ENCODE assay signal across 21 cellular contexts in genomic region chr20:47252879-47253307, GRCh38.
DNase-seq lines count a peak whose midpoint lies in the region; ATAC-seq and TF ChIP-seq lines count a peak whose summit lies in the region.
"Had no signal": no experiment of that assay in that cellular context is flagged by ENCODE, and none has a peak within 500 bp of the region (broad histone marks: within the 10 kb centered on the region; RNA-seq: fewer than 3 reads in every experiment).

No MANE protein-coding gene starts in this region.

- peak; percentile 16 for DNase-seq in DMS 273 (lab: John Stamatoyannopoulos, UW; ENCODE audit: unreplicated experiment)
- no peak for DNase-seq in DMS 273 treated with DMSO at 0.1 percent for 48 hours (lab: John Stamatoyannopoulos, UW)
- DNase-seq in esophagus muscularis mucosa (ENCODE audit: extremely low spot score) = no peak
- DNase-seq in mucosa of descending colon = no peak
- no peak for DNase-seq in SHP77 treated with DMSO at 0.1 percent for 48 hours (lab: John Stamatoyannopoulos, UW)
- DNase-seq in immature natural killer cell = no peak
- DNase-seq: activated CD4-positive, CD25-positive, alpha-beta regulatory T cell; activated CD8-positive, alpha-beta memory T cell treated with anti-CD3 and anti-CD28 coated beads for 24 hours; activated naive CD4-positive, alpha-beta T cell treated with anti-CD3 and anti-CD28 coated beads, Interleukin-2, amount 10 ng/mL, durations not matched to agents 7 days and 5 days; activated T-cell treated with anti-CD3 and anti-CD28 coated beads, Interleukin-2, amount 50 U/mL, for 48 hours; BE2C; endodermal cell; GDM1; H7; naive thymus-derived CD4-positive, alpha-beta T cell; NCI-H187 treated with DMSO at 0.1 percent for 48 hours; stimulated activated CD4-positive, alpha-beta T cell treated with anti-CD3 and anti-CD28 coated beads, Interleukin-4, amount 100 ng/mL, for 24 hours had no signal

- H3K36me3 ChIP-seq in esophagus muscularis mucosa = peaks cover 19 to 66% (median 47%) of the 10 kb centered on the region in 4 donors
- H3K36me3 ChIP-seq in mucosa of descending colon (ENCODE audit: low read depth) = no peaks in the 10 kb centered on the region

- TF ChIP-seq CTCF in esophagus muscularis mucosa (IDR thresholded peaks at IDR 0.05) (no peak), mucosa of descending colon (IDR thresholded peaks at IDR 0.05) (no peak)

- H3K9me3 Mint-ChIP-seq in IgD-negative memory B cell = no peaks in the 10 kb centered on the region
- H3K9me3 Mint-ChIP-seq in immature natural killer cell = no peaks in the 10 kb centered on the region
- H3K9me3 Mint-ChIP-seq: activated naive CD4-positive, alpha-beta T cell treated with anti-CD3 and anti-CD28 coated beads, Interleukin-2, amount 10 ng/mL, durations not matched to agents 7 days and 5 days; endodermal cell; naive thymus-derived CD4-positive, alpha-beta T cell had no signal

- no peak for TF ChIP-seq EP300 in esophagus muscularis mucosa (IDR thresholded peaks at IDR 0.05)

- peak overlapping the region in 2 of 3 donors; percentile 42 to 47 for H3K27ac Mint-ChIP-seq in IgD-negative memory B cell
- H3K27ac Mint-ChIP-seq in immature natural killer cell = peak overlapping the region in 1 of 6 donors; percentile 28
- H3K27ac Mint-ChIP-seq: activated naive CD4-positive, alpha-beta T cell treated with anti-CD3 and anti-CD28 coated beads, Interleukin-2, amount 10 ng/mL, durations not matched to agents 7 days and 5 days; endodermal cell had no signal

- intact Hi-C loops in esophagus muscularis mucosa (cut with DNase I) = loop anchor here (10.0 kb wide), 1 partner anchor 242 kb away; no protein-coding TSS in a partner anchor
- intact Hi-C loops in mucosa of descending colon (cut with DNase I, micrococcal nuclease) = no loop called here

- no peaks in the 10 kb centered on the region for H3K27me3 Mint-ChIP-seq in IgD-negative memory B cell
- H3K27me3 Mint-ChIP-seq in immature natural killer cell (ENCODE audit: low read depth in 3 of 3) = peaks cover 0 to 5% (median 0%) of the 10 kb centered on the region in 3 donors
- H3K27me3 Mint-ChIP-seq: activated naive CD4-positive, alpha-beta T cell treated with anti-CD3 and anti-CD28 coated beads, Interleukin-2, amount 10 ng/mL, durations not matched to agents 7 days and 5 days; naive thymus-derived CD4-positive, alpha-beta T cell had no signal

- H3K27ac ChIP-seq in esophagus muscularis mucosa (replicated peaks in 1 of 4) = peak overlapping the region; percentile 26 to 59 (median 49)
- H3K27ac ChIP-seq: parathyroid adenoma had no signal

- no peak for TF ChIP-seq POLR2A in esophagus muscularis mucosa (IDR thresholded peaks at IDR 0.05; ENCODE audit: low read depth)

- H3K4me3 ChIP-seq in esophagus muscularis mucosa (no peak overlapping the region), mucosa of descending colon (no peak overlapping the region)
- H3K4me3 ChIP-seq: skin epidermis had no signal

- H3K9me3 ChIP-seq in esophagus muscularis mucosa = no peaks in the 10 kb centered on the region
- H3K9me3 ChIP-seq in mucosa of descending colon = no peaks in the 10 kb centered on the region
- H3K9me3 ChIP-seq: BE2C had no signal

- H3K27me3 ChIP-seq in esophagus muscularis mucosa = no peaks in the 10 kb centered on the region
- H3K27me3 ChIP-seq: BE2C had no signal

- H3K36me3 Mint-ChIP-seq in IgD-negative memory B cell (peaks cover 3% of the 10 kb centered on the region), immature natural killer cell (peaks cover 9 to 19% (median 18%) of the 10 kb centered on the region in 3 donors)

- WGBS in esophagus muscularis mucosa = 76% methylated on average over 3 of the region's 3 CpGs

- H3K4me3 Mint-ChIP-seq in IgD-negative memory B cell (no peak overlapping the region), immature natural killer cell (no peak overlapping the region)
- H3K4me3 Mint-ChIP-seq: activated naive CD4-positive, alpha-beta T cell treated with anti-CD3 and anti-CD28 coated beads, Interleukin-2, amount 10 ng/mL, durations not matched to agents 7 days and 5 days; endodermal cell; naive thymus-derived CD4-positive, alpha-beta T cell had no signal

- H3K4me1 Mint-ChIP-seq in IgD-negative memory B cell (peaks cover 5 to 12% (median 8%) of the 10 kb centered on the region in 3 donors), immature natural killer cell (peaks cover 3 to 8% of the 10 kb centered on the region in 2 donors)
- H3K4me1 Mint-ChIP-seq: activated naive CD4-positive, alpha-beta T cell treated with anti-CD3 and anti-CD28 coated beads, Interleukin-2, amount 10 ng/mL, durations not matched to agents 7 days and 5 days; endodermal cell had no signal

- peaks cover 7 to 53% (median 46%) of the 10 kb centered on the region in 4 donors for H3K4me1 ChIP-seq in esophagus muscularis mucosa
- peaks cover 9% of the 10 kb centered on the region for H3K4me1 ChIP-seq in mucosa of descending colon (ENCODE audit: low read depth)

- ATAC-seq in mucosa of descending colon (peak; percentile 78), GM18870 (IDR thresholded peaks at IDR 0.05; ENCODE audit: unreplicated experiment) (no peak)
- ATAC-seq: naive thymus-derived CD4-positive, alpha-beta T cell had no signal
